ENCODE assay signal across 8 cellular contexts in genomic region chr4:10019521-10020051, GRCh38. TPM values are rescaled to one million over a fixed set of nuclear protein-coding genes. Genes with fewer than 3 reads are reported as not detected.
DNase-seq lines count a peak whose midpoint lies in the region; ATAC-seq and TF ChIP-seq lines count a peak whose summit lies in the region.

No MANE protein-coding gene starts in this region.

- H3K4me3 Mint-ChIP-seq in activated T-helper 1 cell treated with anti-CD3 and anti-CD28 coated beads, Interleukin-12 subunit alpha, Interleukin-12 subunit beta, Interleukin-2, Interleukin-4 antibody, amounts not matched to agents 30 ng/mL and 10 ng/mL and 1 ng/mL, durations not matched to agents 14 hours and 24 hours and 36 hours = peak overlapping the region; percentile 87

- no peaks in the 10 kb centered on the region for H3K36me3 ChIP-seq in right atrium auricular region

- peak overlapping the region; percentile 95 for H3K27ac Mint-ChIP-seq in activated T-helper 1 cell treated with anti-CD3 and anti-CD28 coated beads, Interleukin-12 subunit alpha, Interleukin-12 subunit beta, Interleukin-2, Interleukin-4 antibody, amounts not matched to agents 30 ng/mL and 10 ng/mL and 1 ng/mL, durations not matched to agents 14 hours and 24 hours and 36 hours

- H3K27me3 ChIP-seq in right atrium auricular region = no peaks in the 10 kb centered on the region

- DNase-seq in activated T-helper 1 cell treated with anti-CD3 and anti-CD28 coated beads, Interleukin-12 subunit alpha, Interleukin-12 subunit beta, Interleukin-2, Interleukin-4 antibody, amounts not matched to agents 30 ng/mL and 10 ng/mL and 1 ng/mL, durations not matched to agents 14 hours and 24 hours and 36 hours (ENCODE audit: low spot score) = no peak
- DNase-seq in right atrium auricular region (ENCODE audit: low spot score) (peak; percentile 74), HK-2 (ENCODE audit: unreplicated experiment) (no peak), pons (ENCODE audit: low spot score) (no peak), NCI-H226 (no peak)

- H3K9me3 ChIP-seq in right atrium auricular region = no peaks in the 10 kb centered on the region

- H3K4me3 ChIP-seq in right atrium auricular region (peak overlapping the region in 1 of 2 donors; percentile 42), skin epidermis (peak overlapping the region; percentile 17 to 40 (median 34))

- TF ChIP-seq CTCF in right atrium auricular region (IDR thresholded peaks at IDR 0.05) = no peak

- peaks cover 5% of the 10 kb centered on the region for H3K27me3 Mint-ChIP-seq in activated T-helper 1 cell treated with anti-CD3 and anti-CD28 coated beads, Interleukin-12 subunit alpha, Interleukin-12 subunit beta, Interleukin-2, Interleukin-4 antibody, amounts not matched to agents 30 ng/mL and 10 ng/mL and 1 ng/mL, durations not matched to agents 14 hours and 24 hours and 36 hours (ENCODE audit: insufficient read depth)

- ATAC-seq in HG02943 (IDR thresholded peaks at IDR 0.05; ENCODE audit: low read depth, unreplicated experiment) (peak; percentile 4), GM18517 (IDR thresholded peaks at IDR 0.05; ENCODE audit: unreplicated experiment) (no peak)

- H3K27ac ChIP-seq in right atrium auricular region (peak overlapping the region; percentile 87 to 93), skin epidermis (peak overlapping the region; percentile 45 to 92 (median 84))

- peaks cover 17% of the 10 kb centered on the region for H3K4me1 Mint-ChIP-seq in activated T-helper 1 cell treated with anti-CD3 and anti-CD28 coated beads, Interleukin-12 subunit alpha, Interleukin-12 subunit beta, Interleukin-2, Interleukin-4 antibody, amounts not matched to agents 30 ng/mL and 10 ng/mL and 1 ng/mL, durations not matched to agents 14 hours and 24 hours and 36 hours (ENCODE audit: low read depth)

- intact Hi-C loops in activated T-helper 1 cell treated with anti-CD3 and anti-CD28 coated beads, Interleukin-12 subunit alpha, Interleukin-12 subunit beta, Interleukin-2, Interleukin-4 antibody, amounts not matched to agents 30 ng/mL and 10 ng/mL and 1 ng/mL, durations not matched to agents 14 hours and 24 hours and 36 hours (cut with micrococcal nuclease) = loop anchor here (1.0 to 10.0 kb wide), 10 partner anchors 77 to 515 kb away; partner anchors contain the start of gene ZNF518B

- H3K36me3 Mint-ChIP-seq in activated T-helper 1 cell treated with anti-CD3 and anti-CD28 coated beads, Interleukin-12 subunit alpha, Interleukin-12 subunit beta, Interleukin-2, Interleukin-4 antibody, amounts not matched to agents 30 ng/mL and 10 ng/mL and 1 ng/mL, durations not matched to agents 14 hours and 24 hours and 36 hours (ENCODE audit: low read depth) = no peaks in the 10 kb centered on the region

- no peaks in the 10 kb centered on the region for H3K9me3 Mint-ChIP-seq in activated T-helper 1 cell treated with anti-CD3 and anti-CD28 coated beads, Interleukin-12 subunit alpha, Interleukin-12 subunit beta, Interleukin-2, Interleukin-4 antibody, amounts not matched to agents 30 ng/mL and 10 ng/mL and 1 ng/mL, durations not matched to agents 14 hours and 24 hours and 36 hours

- peaks cover 0 to 61% of the 10 kb centered on the region in 2 donors for H3K4me1 ChIP-seq in right atrium auricular region

RNA-seq across cellular contexts. Expression of gene SLC2A9, which starts 1.7 kb away (rescaled TPM):
- 3.4 and 4.5 TPM in 2 replicates for total RNA-seq in activated T-helper 1 cell treated with anti-CD3 and anti-CD28 coated beads, Interleukin-12 subunit alpha, Interleukin-12 subunit beta, Interleukin-2, Interleukin-4 antibody, amounts not matched to agents 30 ng/mL and 10 ng/mL and 1 ng/mL, durations not matched to agents 14 hours and 24 hours and 36 hours
- total RNA-seq in right atrium auricular region = 1 to 10 TPM; 3.5 to 5.8 TPM
